Comparison of ENCODE assay signal across 9 cellular contexts in genomic region chr15:69760890-69761568, GRCh38.
A peak's percentile ranks its signal among the peaks of the same experiment; 100 is the strongest.
DNase-seq lines count a peak whose midpoint lies in the region; ATAC-seq and TF ChIP-seq lines count a peak whose summit lies in the region.
"Had no signal": no experiment of that assay in that cellular context is flagged by ENCODE, and none has a peak within 500 bp of the region (broad histone marks: within the 10 kb centered on the region; RNA-seq: fewer than 3 reads in every experiment).

No MANE protein-coding gene starts in this region.

- 56 to 63% methylated on average over 7 of the region's 7 CpGs for WGBS in body of pancreas, 2 donors

- H3K4me1 ChIP-seq in body of pancreas (no peaks in the 10 kb centered on the region), lower lobe of right lung (peaks cover 36% of the 10 kb centered on the region)

- intact Hi-C loops in body of pancreas (cut with DNase I) (no loop called here), lower lobe of right lung (cut with DNase I) (no loop called here)

- no peaks in the 10 kb centered on the region for H3K27me3 ChIP-seq in body of pancreas
- no peaks in the 10 kb centered on the region for H3K27me3 ChIP-seq in lower lobe of right lung (ENCODE audit: low read depth)

- DNase-seq in HS-5 (ENCODE audit: low read depth), result peak; percentile 92
- peak; percentile 70 for DNase-seq in UCSD-AML1 (lab: John Stamatoyannopoulos, UW; ENCODE audit: unreplicated experiment)
- peak in 3 of 4 donors; percentile 22 to 78 (median 25) for DNase-seq in body of pancreas
- peak; percentile 70 for DNase-seq in lower lobe of right lung
- peak; percentile 65 for DNase-seq in stimulated activated CD8-positive, alpha-beta memory T cell treated with anti-CD3 and anti-CD28 coated beads, Interleukin-4, amount 100 ng/mL, for 24 hours (ENCODE audit: low read depth)
- DNase-seq in cerebellar cortex (ENCODE audit: low spot score), result no peak
- no peak for DNase-seq in NCI-H1436 treated with DMSO at 0.1 percent for 48 hours (lab: John Stamatoyannopoulos, UW)

- TF ChIP-seq CTCF in body of pancreas (IDR thresholded peaks at IDR 0.05) (no peak), lower lobe of right lung (IDR thresholded peaks at IDR 0.05) (no peak)

- peak; percentile 62 for ATAC-seq in GM18867 (IDR thresholded peaks at IDR 0.05; ENCODE audit: unreplicated experiment)
- peak; percentile 30 for ATAC-seq in body of pancreas
- ATAC-seq in lower lobe of right lung, result peak; percentile 85 to 86

- H3K4me3 ChIP-seq in body of pancreas (no peak overlapping the region), lower lobe of right lung (no peak overlapping the region)
- H3K4me3 ChIP-seq: dorsolateral prefrontal cortex had no signal

- no peak for TF ChIP-seq POLR2A in body of pancreas (IDR thresholded peaks at IDR 0.05)

- H3K9me3 ChIP-seq in body of pancreas (no peaks in the 10 kb centered on the region), lower lobe of right lung (no peaks in the 10 kb centered on the region)

- H3K27ac ChIP-seq in body of pancreas (peak overlapping the region in 1 of 4 donors; percentile 56), lower lobe of right lung (peak overlapping the region; percentile 75)

- H3K36me3 ChIP-seq in body of pancreas (replicated peaks in 1 of 2; ENCODE audit: insufficient read depth in 1 of 2, low read depth in 2 of 2), result no peaks in the 10 kb centered on the region
- no peaks in the 10 kb centered on the region for H3K36me3 ChIP-seq in lower lobe of right lung

Comparison
In these comparisons a context has a peak if more than half of its experiments do, and no peak if none do; other contexts are left out.
1. ATAC-seq: peak in every context shown above with its lines; median percentile 86 in lower lobe of right lung; 62 in GM18867; 30 in body of pancreas.
2. DNase-seq: peak in HS-5 (single experiment), UCSD-AML1 (single experiment), body of pancreas (3 of 4), lower lobe of right lung (single experiment) and stimulated activated CD8-positive, alpha-beta memory T cell treated with anti-CD3 and anti-CD28 coated beads, Interleukin-4, amount 100 ng/mL, for 24 hours (single experiment); none in cerebellar cortex (single experiment) and NCI-H1436 treated with DMSO at 0.1 percent for 48 hours (single experiment).